ENCODE assay signal across 22 cellular contexts in genomic region chr13:49108204-49108603, GRCh38.
"Had no signal": no experiment of that assay in that cellular context is flagged by ENCODE, and none has a peak within 500 bp of the region (broad histone marks: within the 10 kb centered on the region; RNA-seq: fewer than 3 reads in every experiment).

No MANE protein-coding gene starts in this region.

- H3K9me3 Mint-ChIP-seq: activated CD4-positive, alpha-beta memory T cell treated with anti-CD3 and anti-CD28 coated beads, Interleukin-2, amount 10 ng/mL, durations not matched to agents 7 days and 5 days; activated naive CD8-positive, alpha-beta T cell treated with anti-CD3 and anti-CD28 coated beads, Interleukin-2, amount 50 U/mL, for 24 hours; activated T-helper 1 cell treated with anti-CD3 and anti-CD28 coated beads, Interleukin-12 subunit alpha, Interleukin-12 subunit beta, Interleukin-2, Interleukin-4 antibody, amounts not matched to agents 30 ng/mL and 10 ng/mL and 1 ng/mL, durations not matched to agents 14 hours and 24 hours and 36 hours; stimulated activated naive B cell treated with anti-CD40 and anti-IgM and Interleukin-4, amounts not matched to agents 10 μg/mL and 1 μg/mL and 100 μg/mL, for 72 hours had no signal

- H3K9me3 ChIP-seq: gastroesophageal sphincter, heart left ventricle, mucosa of descending colon, sigmoid colon, vagina had no signal

- H3K27ac ChIP-seq: coronary artery, epithelial cell of prostate, gastroesophageal sphincter, heart left ventricle, sigmoid colon, vagina had no signal

- H3K4me3 ChIP-seq: coronary artery, gastroesophageal sphincter, heart left ventricle, mucosa of descending colon, sigmoid colon, smooth muscle cell, vagina had no signal

- H3K27me3 ChIP-seq: gastroesophageal sphincter, heart left ventricle, sigmoid colon, vagina had no signal

- H3K36me3 ChIP-seq: gastroesophageal sphincter, heart left ventricle, sigmoid colon, vagina had no signal

- DNase-seq: activated CD4-positive, alpha-beta memory T cell treated with anti-CD3 and anti-CD28 coated beads, Interleukin-2, amount 10 ng/mL, durations not matched to agents 7 days and 5 days; activated CD4-positive, alpha-beta T cell treated with anti-CD3 and anti-CD28 coated beads for 4 hours; activated CD4-positive, CD25-positive, alpha-beta regulatory T cell; activated gamma-delta T cell; activated naive CD4-positive, alpha-beta T cell treated with anti-CD3 and anti-CD28 coated beads, Interleukin-2, amount 50 U/mL, for 16 hours; activated naive CD8-positive, alpha-beta T cell treated with anti-CD3 and anti-CD28 coated beads, Interleukin-2, amount 50 U/mL, for 24 hours; cerebellar nuclear complex; heart left ventricle; mesenchymal stem cell; mucosa of descending colon; occipital lobe; sigmoid colon; stimulated activated CD4-positive, alpha-beta T cell treated with anti-CD3 and anti-CD28 coated beads, Interleukin-15, amount 100 ng/mL, for 24 hours; stimulated activated naive B cell treated with anti-CD40 and anti-IgM and Interleukin-4, amounts not matched to agents 10 μg/mL and 1 μg/mL and 100 μg/mL, for 72 hours; T-helper 9 cell; trophoblast cell had no signal

- ATAC-seq: activated naive CD8-positive, alpha-beta T cell treated with anti-CD3 and anti-CD28 coated beads, Interleukin-2, amount 50 U/mL, for 24 hours; gastroesophageal sphincter; mucosa of descending colon; stimulated activated naive B cell treated with anti-CD40 and anti-IgM and Interleukin-4, amounts not matched to agents 10 μg/mL and 1 μg/mL and 100 μg/mL, for 72 hours had no signal

- H3K4me3 Mint-ChIP-seq: activated CD4-positive, alpha-beta memory T cell treated with anti-CD3 and anti-CD28 coated beads, Interleukin-2, amount 10 ng/mL, durations not matched to agents 7 days and 5 days; activated naive CD8-positive, alpha-beta T cell treated with anti-CD3 and anti-CD28 coated beads, Interleukin-2, amount 50 U/mL, for 24 hours; activated T-helper 1 cell treated with anti-CD3 and anti-CD28 coated beads, Interleukin-12 subunit alpha, Interleukin-12 subunit beta, Interleukin-2, Interleukin-4 antibody, amounts not matched to agents 30 ng/mL and 10 ng/mL and 1 ng/mL, durations not matched to agents 14 hours and 24 hours and 36 hours; stimulated activated naive B cell treated with anti-CD40 and anti-IgM and Interleukin-4, amounts not matched to agents 10 μg/mL and 1 μg/mL and 100 μg/mL, for 72 hours had no signal

- H3K27me3 Mint-ChIP-seq: activated CD4-positive, alpha-beta memory T cell treated with anti-CD3 and anti-CD28 coated beads, Interleukin-2, amount 10 ng/mL, durations not matched to agents 7 days and 5 days; stimulated activated naive B cell treated with anti-CD40 and anti-IgM and Interleukin-4, amounts not matched to agents 10 μg/mL and 1 μg/mL and 100 μg/mL, for 72 hours had no signal

- H3K27ac Mint-ChIP-seq: activated CD4-positive, alpha-beta memory T cell treated with anti-CD3 and anti-CD28 coated beads, Interleukin-2, amount 10 ng/mL, durations not matched to agents 7 days and 5 days; activated naive CD8-positive, alpha-beta T cell treated with anti-CD3 and anti-CD28 coated beads, Interleukin-2, amount 50 U/mL, for 24 hours; activated T-helper 1 cell treated with anti-CD3 and anti-CD28 coated beads, Interleukin-12 subunit alpha, Interleukin-12 subunit beta, Interleukin-2, Interleukin-4 antibody, amounts not matched to agents 30 ng/mL and 10 ng/mL and 1 ng/mL, durations not matched to agents 14 hours and 24 hours and 36 hours; stimulated activated naive B cell treated with anti-CD40 and anti-IgM and Interleukin-4, amounts not matched to agents 10 μg/mL and 1 μg/mL and 100 μg/mL, for 72 hours had no signal
